Comparison of ENCODE assay signal across 8 cellular contexts in the genomic region with DNA sequence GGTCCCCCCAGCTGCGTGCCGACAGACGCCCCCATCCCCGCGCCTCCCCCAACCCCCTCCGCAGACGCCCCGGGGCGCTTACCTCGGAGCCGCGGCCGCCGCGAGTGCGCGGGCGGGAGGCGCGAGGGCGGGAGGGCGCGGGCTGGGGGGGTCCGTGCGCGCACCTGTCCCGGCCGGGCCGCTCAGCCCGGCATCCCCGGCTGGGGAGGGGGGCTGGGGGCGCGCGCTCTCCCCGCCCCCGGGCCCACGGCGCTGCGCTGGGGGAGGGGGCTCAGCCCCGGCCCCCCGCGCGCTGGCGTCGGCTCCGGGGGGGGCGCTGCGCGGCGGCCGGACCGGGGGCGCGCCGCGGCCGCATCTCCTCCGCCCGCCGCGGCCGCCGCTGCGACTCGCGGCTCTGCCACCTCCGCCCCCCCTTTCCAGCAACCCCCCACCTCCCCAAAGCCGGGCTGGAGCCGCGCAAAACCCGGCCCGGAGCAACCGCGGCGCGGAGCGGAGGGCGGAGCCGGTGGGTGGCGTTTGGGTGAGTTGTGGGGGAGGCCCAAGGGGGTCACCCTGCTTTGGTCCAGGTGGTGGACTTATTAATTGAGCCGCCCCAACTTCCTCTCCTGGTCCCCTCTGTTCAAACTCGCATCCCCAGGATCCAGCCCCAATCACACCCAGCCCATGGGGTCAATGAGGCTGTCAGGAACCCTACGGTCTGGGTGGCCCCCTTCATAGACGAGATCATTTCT. TPM values are rescaled to one million over a fixed set of nuclear protein-coding genes. Genes with fewer than 3 reads are reported as not detected.
DNase-seq lines count a peak whose midpoint lies in the region; ATAC-seq and TF ChIP-seq lines count a peak whose summit lies in the region.

No MANE protein-coding gene starts in this region.

- H3K4me3 Mint-ChIP-seq in chondrocyte (ENCODE audit: unreplicated experiment) = peak overlapping the region; percentile 64

- ATAC-seq in mucosa of descending colon (no peak), HG03469 (IDR thresholded peaks at IDR 0.05; ENCODE audit: unreplicated experiment) (no peak), GM21423 (IDR thresholded peaks at IDR 0.05; ENCODE audit: unreplicated experiment) (no peak)

- no peaks in the 10 kb centered on the region for H3K9me3 ChIP-seq in parathyroid adenoma (ENCODE audit: control insufficient read depth, low read length)
- no peaks in the 10 kb centered on the region for H3K9me3 ChIP-seq in mucosa of descending colon

- H3K36me3 ChIP-seq in parathyroid adenoma (ENCODE audit: control insufficient read depth, insufficient read depth, low read length) (no peaks in the 10 kb centered on the region), mucosa of descending colon (ENCODE audit: low read depth) (no peaks in the 10 kb centered on the region)

- H3K27me3 ChIP-seq in parathyroid adenoma (ENCODE audit: control insufficient read depth, insufficient read depth, low read length) = no peaks in the 10 kb centered on the region

- peaks cover 10% of the 10 kb centered on the region for H3K27me3 Mint-ChIP-seq in chondrocyte (ENCODE audit: low read depth)

- H3K4me1 ChIP-seq in parathyroid adenoma (peaks cover 4% of the 10 kb centered on the region), mucosa of descending colon (ENCODE audit: low read depth) (peaks cover 10% of the 10 kb centered on the region)

- no peak overlapping the region for H3K27ac ChIP-seq in parathyroid adenoma

- H3K9ac ChIP-seq in parathyroid adenoma = no peak overlapping the region

- peak; percentile 51 for DNase-seq in DMS53 (lab: John Stamatoyannopoulos, UW)
- no peak for DNase-seq in DMS53 treated with DMSO at 0.1 percent for 48 hours (lab: John Stamatoyannopoulos, UW; ENCODE audit: unreplicated experiment)
- DNase-seq in NAMALWA (ENCODE audit: low spot score) = peak; percentile 45
- no peak for DNase-seq in chondrocyte (ENCODE audit: low spot score)
- no peak for DNase-seq in mucosa of descending colon

- H3K4me1 Mint-ChIP-seq in chondrocyte (ENCODE audit: low read depth) = peaks cover 6% of the 10 kb centered on the region

- H3K36me3 Mint-ChIP-seq in chondrocyte (ENCODE audit: low read depth) = no peaks in the 10 kb centered on the region

- TF ChIP-seq CTCF in chondrocyte (IDR thresholded peaks at IDR 0.05) (no peak), parathyroid adenoma (IDR thresholded peaks at IDR 0.05) (no peak), mucosa of descending colon (IDR thresholded peaks at IDR 0.05) (no peak)

- no peak overlapping the region for H2AFZ ChIP-seq in parathyroid adenoma

- intact Hi-C loops in mucosa of descending colon (cut with DNase I, micrococcal nuclease) = no loop called here

- H3K4me3 ChIP-seq in parathyroid adenoma (ENCODE audit: low read depth, low read length) (peak overlapping the region; percentile 53), mucosa of descending colon (no peak overlapping the region)

- H3K27ac Mint-ChIP-seq in chondrocyte (ENCODE audit: unreplicated experiment) = no peak overlapping the region

- H3K4me2 ChIP-seq in parathyroid adenoma (ENCODE audit: low read length) = peak overlapping the region; percentile 74

- no peaks in the 10 kb centered on the region for H3K79me2 ChIP-seq in parathyroid adenoma

- H3K9me3 Mint-ChIP-seq in chondrocyte (ENCODE audit: low read depth) = no peaks in the 10 kb centered on the region

RNA-seq across cellular contexts. Expression of a gene that starts 22.1 kb away (rescaled TPM):
- total RNA-seq in chondrocyte = 4.2 to 5.3 TPM (median 4.3 TPM) in 3 replicates
- total RNA-seq in mucosa of descending colon = 1 to 10 TPM; 2.5 to 8.4 (median 5.9) TPM

RNA-seq across cellular contexts. Expression of a gene that starts 41.7 kb away (rescaled TPM):
- total RNA-seq in chondrocyte = not detected in 3 replicates
- total RNA-seq in mucosa of descending colon = 10 to 100 TPM in 2 of 3 donors, 1 to 10 TPM in 1; 7.9 to 25.0 (median 22.8) TPM

RNA-seq across cellular contexts. Expression of a gene that starts 46.5 kb away (rescaled TPM):
- total RNA-seq in chondrocyte (not detected in 3 replicates), mucosa of descending colon (1 to 10 TPM; 3.2 to 6.7 (median 4.5) TPM)

RNA-seq across cellular contexts. Expression of a gene that starts 57.8 kb away (rescaled TPM):
- total RNA-seq in chondrocyte (2.0 to 4.2 TPM (median 3.9 TPM) in 3 replicates), mucosa of descending colon (10 to 100 TPM in 2 of 3 donors, 1 to 10 TPM in 1; 5.1 to 47.6 (median 10.7) TPM)

Comparison
In these comparisons a context has a peak if more than half of its experiments do, and no peak if none do; other contexts are left out.
1. DNase-seq: peak in DMS53 (single experiment) and NAMALWA (single experiment); none in DMS53 treated with DMSO at 0.1 percent for 48 hours (single experiment), chondrocyte (single experiment) and mucosa of descending colon (0 of 3).